ENCODE assay signal across 8 cellular contexts in genomic region chr1:72284084-72284397, GRCh38. TPM values are rescaled to one million over a fixed set of nuclear protein-coding genes. Genes with fewer than 3 reads are reported as not detected.
A peak's percentile ranks its signal among the peaks of the same experiment; 100 is the strongest.
DNase-seq lines count a peak whose midpoint lies in the region; ATAC-seq and TF ChIP-seq lines count a peak whose summit lies in the region.

No MANE protein-coding gene starts in this region.

- peaks cover 5% of the 10 kb centered on the region for H3F3A ChIP-seq in neural cell (ENCODE audit: insufficient read depth, low read length, poor library complexity, severe bottlenecking)

- peak; percentile 4 for TF ChIP-seq EP300 in neural cell (conservative IDR thresholded peaks at IDR 0.05; ENCODE audit: poor library complexity, severe bottlenecking)

- peaks cover 16% of the 10 kb centered on the region; the same call in 1 of the 2 replicates for H4K20me1 ChIP-seq in BLaER1
- no peaks in the 10 kb centered on the region for H4K20me1 ChIP-seq in KMS-11 (ENCODE audit: insufficient read depth)
- no peaks in the 10 kb centered on the region for H4K20me1 ChIP-seq in neural cell (ENCODE audit: insufficient read depth)

- H3K27ac ChIP-seq in BLaER1 (no peak overlapping the region), KMS-11 (no peak overlapping the region), duodenal mucosa (ENCODE audit: low read depth, low read length) (peak overlapping the region; percentile 48), neural cell (ENCODE audit: low read length) (peak overlapping the region; percentile 91)

- H3K36me3 ChIP-seq in BLaER1 (no peaks in the 10 kb centered on the region), KMS-11 (ENCODE audit: insufficient read depth) (no peaks in the 10 kb centered on the region), duodenal mucosa (ENCODE audit: control insufficient read depth in 1 of 2, insufficient read depth in 2 of 2, low read length in 2 of 2) (no peaks in the 10 kb centered on the region), neural cell (ENCODE audit: insufficient read depth, low read length) (no peaks in the 10 kb centered on the region)

- no peaks in the 10 kb centered on the region for H3K9me2 ChIP-seq in neural cell (ENCODE audit: insufficient read depth, low read length)

- DNase-seq in ecto neural progenitor cell (ENCODE audit: low spot score) (no peak), left lobe of liver (ENCODE audit: low spot score) (no peak)

- no peaks in the 10 kb centered on the region for H3K9me3 ChIP-seq in BLaER1
- no peaks in the 10 kb centered on the region for H3K9me3 ChIP-seq in duodenal mucosa (ENCODE audit: control insufficient read depth in 1 of 2, low read length in 2 of 2)
- H3K9me3 ChIP-seq in neural cell (ENCODE audit: low read length) = no peaks in the 10 kb centered on the region

- no peak for ATAC-seq in GM19397 (IDR thresholded peaks at IDR 0.05; ENCODE audit: unreplicated experiment)
- no peak for ATAC-seq in GM18505 (IDR thresholded peaks at IDR 0.05; ENCODE audit: unreplicated experiment)
- ATAC-seq in left lobe of liver = no peak

- H3K4me2 ChIP-seq in BLaER1 (peak overlapping the region; percentile 86), KMS-11 (peak overlapping the region; percentile 76), neural cell (ENCODE audit: low read length) (peak overlapping the region; percentile 76)

- H3K4me3 ChIP-seq in BLaER1 (peak overlapping the region; percentile 67), KMS-11 (IDR thresholded peaks at IDR 0.05; ENCODE audit: insufficient read depth, low read depth, low read length) (no peak overlapping the region), duodenal mucosa (ENCODE audit: low read depth in 1 of 2, low read length in 2 of 2) (peak overlapping the region; percentile 67 to 74), neural cell (ENCODE audit: low read length) (peak overlapping the region; percentile 77)

- TF ChIP-seq POLR2A in GM18505 (IDR thresholded peaks at IDR 0.05; ENCODE audit: borderline replicate concordance, extremely low read depth, insufficient read depth, insufficient read length) = no peak

- no peak overlapping the region for H3K9ac ChIP-seq in BLaER1
- H3K9ac ChIP-seq in KMS-11 = no peak overlapping the region
- H3K9ac ChIP-seq in duodenal mucosa (ENCODE audit: low read depth in 1 of 2, low read length in 2 of 2) = peak overlapping the region; percentile 49 to 73
- peak overlapping the region; percentile 83 for H3K9ac ChIP-seq in neural cell (ENCODE audit: low read length)

- H3K79me2 ChIP-seq in KMS-11 (ENCODE audit: insufficient read depth, low read depth) (no peaks in the 10 kb centered on the region), neural cell (replicated peaks; ENCODE audit: insufficient read depth, low read length) (peaks cover 13% of the 10 kb centered on the region)

- no peak for TF ChIP-seq CTCF in KMS-11 (conservative IDR thresholded peaks at IDR 0.05; ENCODE audit: low read depth, low read length)
- no peak for TF ChIP-seq CTCF in neural cell (IDR thresholded peaks at IDR 0.05; ENCODE audit: poor library complexity, severe bottlenecking)

- H3K4me1 ChIP-seq in BLaER1 (peaks cover 24% of the 10 kb centered on the region), KMS-11 (ENCODE audit: low read depth, poor library complexity, severe bottlenecking) (peaks cover 7% of the 10 kb centered on the region), duodenal mucosa (ENCODE audit: control insufficient read depth in 1 of 2, insufficient read depth in 2 of 2, low read length in 2 of 2) (peaks cover 0 to 19% of the 10 kb centered on the region in 2 donors)

- TF ChIP-seq RAD21 in neural cell (conservative IDR thresholded peaks at IDR 0.05) = no peak

- peak overlapping the region; percentile 96 for H2AFZ ChIP-seq in KMS-11 (ENCODE audit: low read depth)
- H2AFZ ChIP-seq in neural cell (ENCODE audit: low read depth, low read length) = peak overlapping the region; percentile 95

- H3K27me3 ChIP-seq in BLaER1 (peaks cover 54% of the 10 kb centered on the region), KMS-11 (ENCODE audit: insufficient read depth, low read depth) (peaks cover 9% of the 10 kb centered on the region; the same call in 1 of the 2 replicates), duodenal mucosa (ENCODE audit: control insufficient read depth in 1 of 2, insufficient read depth in 2 of 2, low read length in 2 of 2) (peaks cover 14 to 33% of the 10 kb centered on the region in 2 donors), neural cell (ENCODE audit: insufficient read depth, low read depth, low read length) (no peaks in the 10 kb centered on the region)

TF ChIP-seq in neural cell, 6 proteins besides CTCF, POLR2A, EP300 and RAD21:
- TF ChIP-seq, protein P1, sequence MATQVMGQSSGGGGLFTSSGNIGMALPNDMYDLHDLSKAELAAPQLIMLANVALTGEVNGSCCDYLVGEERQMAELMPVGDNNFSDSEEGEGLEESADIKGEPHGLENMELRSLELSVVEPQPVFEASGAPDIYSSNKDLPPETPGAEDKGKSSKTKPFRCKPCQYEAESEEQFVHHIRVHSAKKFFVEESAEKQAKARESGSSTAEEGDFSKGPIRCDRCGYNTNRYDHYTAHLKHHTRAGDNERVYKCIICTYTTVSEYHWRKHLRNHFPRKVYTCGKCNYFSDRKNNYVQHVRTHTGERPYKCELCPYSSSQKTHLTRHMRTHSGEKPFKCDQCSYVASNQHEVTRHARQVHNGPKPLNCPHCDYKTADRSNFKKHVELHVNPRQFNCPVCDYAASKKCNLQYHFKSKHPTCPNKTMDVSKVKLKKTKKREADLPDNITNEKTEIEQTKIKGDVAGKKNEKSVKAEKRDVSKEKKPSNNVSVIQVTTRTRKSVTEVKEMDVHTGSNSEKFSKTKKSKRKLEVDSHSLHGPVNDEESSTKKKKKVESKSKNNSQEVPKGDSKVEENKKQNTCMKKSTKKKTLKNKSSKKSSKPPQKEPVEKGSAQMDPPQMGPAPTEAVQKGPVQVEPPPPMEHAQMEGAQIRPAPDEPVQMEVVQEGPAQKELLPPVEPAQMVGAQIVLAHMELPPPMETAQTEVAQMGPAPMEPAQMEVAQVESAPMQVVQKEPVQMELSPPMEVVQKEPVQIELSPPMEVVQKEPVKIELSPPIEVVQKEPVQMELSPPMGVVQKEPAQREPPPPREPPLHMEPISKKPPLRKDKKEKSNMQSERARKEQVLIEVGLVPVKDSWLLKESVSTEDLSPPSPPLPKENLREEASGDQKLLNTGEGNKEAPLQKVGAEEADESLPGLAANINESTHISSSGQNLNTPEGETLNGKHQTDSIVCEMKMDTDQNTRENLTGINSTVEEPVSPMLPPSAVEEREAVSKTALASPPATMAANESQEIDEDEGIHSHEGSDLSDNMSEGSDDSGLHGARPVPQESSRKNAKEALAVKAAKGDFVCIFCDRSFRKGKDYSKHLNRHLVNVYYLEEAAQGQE (IDR thresholded peaks at IDR 0.05; ENCODE audit: borderline replicate concordance) = no peak
- TF ChIP-seq POLR2AphosphoS5 (IDR thresholded peaks at IDR 0.05) (no peak), MXI1 (conservative IDR thresholded peaks at IDR 0.05; ENCODE audit: poor library complexity, severe bottlenecking) (no peak), TAF1 (IDR thresholded peaks at IDR 0.05; ENCODE audit: low read depth) (no peak), SMC3 (conservative IDR thresholded peaks at IDR 0.05; ENCODE audit: poor library complexity) (no peak), EZH2 (IDR thresholded peaks at IDR 0.05; ENCODE audit: borderline replicate concordance, insufficient read depth, low read length, poor library complexity, severe bottlenecking) (no peak)

RNA-seq across cellular contexts. Expression of gene NEGR1, which starts 1.7 kb away (rescaled TPM):
- 40.6 and 47.4 TPM in 2 replicates for polyA plus RNA-seq in neural cell
- polyA minus RNA-seq in neural cell = 87.9 and 96.8 TPM in 2 replicates
- 0.20 TPM for total RNA-seq in left lobe of liver

Comparison
In these comparisons a context has a peak if more than half of its experiments do, and no peak if none do; other contexts are left out.
1. H3K27ac ChIP-seq: peak in duodenal mucosa (single experiment) and neural cell (single experiment); none in BLaER1 (single experiment) and KMS-11 (single experiment).
2. H3K9ac ChIP-seq: peak in duodenal mucosa (2 of 2) and neural cell (single experiment); none in BLaER1 (single experiment) and KMS-11 (single experiment).
3. Peak in every context shown above with its lines, with median percentiles within 50 percentile points of each other: H3K4me2 ChIP-seq.